ENCODE assay signal across 8 cellular contexts in the genomic region with DNA sequence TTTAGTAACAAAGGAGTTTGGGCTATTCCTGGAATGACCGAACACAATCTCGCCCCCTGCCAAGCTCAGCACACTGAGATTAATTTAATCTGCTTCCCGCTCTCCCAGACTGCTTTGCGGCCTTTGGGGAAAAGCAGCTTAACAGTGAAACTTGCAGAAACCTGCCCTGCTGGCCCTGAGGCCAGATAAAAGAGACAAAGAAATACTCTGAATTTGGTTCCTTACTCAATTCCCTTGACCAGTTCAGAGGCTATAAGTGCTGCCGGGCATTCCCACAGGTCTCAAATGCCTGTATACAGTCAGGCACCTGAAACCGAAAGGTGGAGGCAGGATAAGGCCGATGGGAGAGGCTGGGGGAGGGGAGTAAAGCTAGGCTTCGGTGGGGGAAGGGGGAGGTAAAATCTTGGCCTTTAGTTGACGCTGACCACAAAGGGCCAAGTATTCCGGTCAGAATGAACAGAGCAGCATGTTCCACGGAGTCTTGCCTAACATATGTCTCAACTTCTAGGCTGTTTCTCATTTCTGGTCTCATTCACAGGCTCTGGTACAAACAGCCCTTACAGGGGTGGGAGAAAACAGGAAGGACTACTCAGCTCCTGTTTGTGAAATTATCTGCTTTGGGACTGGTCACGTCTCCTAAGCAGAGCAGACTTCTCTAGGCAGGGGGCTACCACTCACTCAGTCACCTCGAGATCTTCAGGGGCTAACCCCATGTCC. TPM values are rescaled to one million over a fixed set of nuclear protein-coding genes. Genes with fewer than 3 reads are reported as not detected.
DNase-seq lines count a peak whose midpoint lies in the region; ATAC-seq and TF ChIP-seq lines count a peak whose summit lies in the region.

No MANE protein-coding gene starts in this region.

- H3K36me3 ChIP-seq in right atrium auricular region (peaks cover 27% of the 10 kb centered on the region), skeletal muscle tissue (ENCODE audit: control insufficient read depth in 3 of 3, insufficient read depth in 3 of 3, low read length in 3 of 3) (peaks cover 0 to 7% (median 0%) of the 10 kb centered on the region in 3 donors)

- H3K27ac Mint-ChIP-seq in T-helper 2 cell treated with Interferon-gamma antibody and Interleukin-4, amounts not matched to agents 5 μg/mL and 100 μg/mL, for 36 hours = no peak overlapping the region

- no peaks in the 10 kb centered on the region for H3K27me3 Mint-ChIP-seq in T-helper 2 cell treated with Interferon-gamma antibody and Interleukin-4, amounts not matched to agents 5 μg/mL and 100 μg/mL, for 36 hours (ENCODE audit: low read depth)

- H3K36me3 Mint-ChIP-seq in T-helper 2 cell treated with Interferon-gamma antibody and Interleukin-4, amounts not matched to agents 5 μg/mL and 100 μg/mL, for 36 hours (ENCODE audit: low read depth) = peaks cover 17% of the 10 kb centered on the region

- H3K4me3 ChIP-seq in HL-60 (replicated peaks; ENCODE audit: insufficient read depth, low read length) (no peak overlapping the region), right atrium auricular region (peak overlapping the region; percentile 13 to 22), skeletal muscle tissue (ENCODE audit: low read length in 3 of 3) (peak overlapping the region; percentile 11 to 40 (median 35))

- H3K9me3 ChIP-seq in right atrium auricular region = no peaks in the 10 kb centered on the region
- H3K9me3 ChIP-seq in skeletal muscle tissue (ENCODE audit: control insufficient read depth in 3 of 3, low read length in 3 of 3) = no peaks in the 10 kb centered on the region

- ATAC-seq in HG02884 (IDR thresholded peaks at IDR 0.05; ENCODE audit: unreplicated experiment) = no peak

- no peak for TF ChIP-seq CTCF in HL-60 (IDR thresholded peaks at IDR 0.05; ENCODE audit: insufficient read depth, low read length)
- no peak for TF ChIP-seq CTCF in right atrium auricular region (IDR thresholded peaks at IDR 0.05)

- no peaks in the 10 kb centered on the region for H3K9me3 Mint-ChIP-seq in T-helper 2 cell treated with Interferon-gamma antibody and Interleukin-4, amounts not matched to agents 5 μg/mL and 100 μg/mL, for 36 hours

- H3K27me3 ChIP-seq in HL-60 (ENCODE audit: insufficient read depth, poor library complexity, severe bottlenecking) (no peaks in the 10 kb centered on the region), right atrium auricular region (no peaks in the 10 kb centered on the region), skeletal muscle tissue (ENCODE audit: control insufficient read depth in 3 of 3, insufficient read depth in 3 of 3, low read length in 3 of 3) (no peaks in the 10 kb centered on the region)

- H3K4me1 ChIP-seq in right atrium auricular region = peaks cover 0 to 99% of the 10 kb centered on the region in 2 donors
- H3K4me1 ChIP-seq in skeletal muscle tissue (ENCODE audit: control insufficient read depth in 3 of 3, insufficient read depth in 3 of 3, low read length in 3 of 3) = peaks cover 89 to 96% (median 89%) of the 10 kb centered on the region in 3 donors

- H3K9ac ChIP-seq in skeletal muscle tissue (ENCODE audit: low read depth in 1 of 3, low read length in 3 of 3) = peak overlapping the region; percentile 23 to 68 (median 51)

- DNase-seq in HL-60 (ENCODE audit: low read depth in 1 of 2, low spot score in 1 of 2) = peak; percentile 88
- peak; percentile 73 for DNase-seq in astrocyte of the hippocampus (ENCODE audit: low read depth, low spot score)
- DNase-seq in right atrium auricular region (ENCODE audit: low spot score) = peak; percentile 88
- DNase-seq in NCI-H345 treated with DMSO at 0.1 percent for 48 hours (lab: John Stamatoyannopoulos, UW; ENCODE audit: unreplicated experiment) = no peak
- no peak for DNase-seq in NCI-H2081 treated with DMSO at 0.1 percent for 48 hours (lab: John Stamatoyannopoulos, UW)
- DNase-seq in T-helper 2 cell treated with Interferon-gamma antibody and Interleukin-4, amounts not matched to agents 5 μg/mL and 100 μg/mL, for 36 hours (ENCODE audit: low spot score) = no peak

- H3K4me1 Mint-ChIP-seq in T-helper 2 cell treated with Interferon-gamma antibody and Interleukin-4, amounts not matched to agents 5 μg/mL and 100 μg/mL, for 36 hours (ENCODE audit: low read depth) = peaks cover 18% of the 10 kb centered on the region

- H3K27ac ChIP-seq in HL-60 (replicated peaks) (peak overlapping the region; percentile 61), right atrium auricular region (peak overlapping the region; percentile 99 to 100), skeletal muscle tissue (ENCODE audit: low read depth, low read length) (peak overlapping the region; percentile 87)

- H3K4me3 Mint-ChIP-seq in T-helper 2 cell treated with Interferon-gamma antibody and Interleukin-4, amounts not matched to agents 5 μg/mL and 100 μg/mL, for 36 hours = no peak overlapping the region

RNA-seq across cellular contexts. Expression of gene A3GALT2, which starts 17.8 kb away (rescaled TPM):
- not detected for total RNA-seq in right atrium auricular region
- not detected for total RNA-seq in skeletal muscle tissue

Comparison
In these comparisons a context has a peak if more than half of its experiments do, and no peak if none do; other contexts are left out.
1. DNase-seq: peak in HL-60 (2 of 2), astrocyte of the hippocampus (single experiment) and right atrium auricular region (single experiment); none in NCI-H345 treated with DMSO at 0.1 percent for 48 hours (single experiment), NCI-H2081 treated with DMSO at 0.1 percent for 48 hours (single experiment) and T-helper 2 cell treated with Interferon-gamma antibody and Interleukin-4, amounts not matched to agents 5 μg/mL and 100 μg/mL, for 36 hours (single experiment).
2. Peak in every context shown above with its lines, with median percentiles within 50 percentile points of each other: H3K27ac ChIP-seq.